19 cellular contexts compared by ENCODE assay signal in genomic region chr16:79843145-79843544, GRCh38.
DNase-seq lines count a peak whose midpoint lies in the region; ATAC-seq and TF ChIP-seq lines count a peak whose summit lies in the region.
"Had no signal": no experiment of that assay in that cellular context is flagged by ENCODE, and none has a peak within 500 bp of the region (broad histone marks: within the 10 kb centered on the region; RNA-seq: fewer than 3 reads in every experiment).

No MANE protein-coding gene starts in this region.

- no peaks in the 10 kb centered on the region for H3K27me3 Mint-ChIP-seq in T-helper 1 cell treated with Interleukin-12 subunit alpha and Interleukin-12 subunit beta and Interleukin-4 antibody, amounts not matched to agents 30 μg/mL and 1 μg/mL, for 36 hours (ENCODE audit: low read depth)
- peaks cover 12% of the 10 kb centered on the region for H3K27me3 Mint-ChIP-seq in activated T-cell treated with anti-CD3 and anti-CD28 coated beads, Interleukin-2, amount 50 U/mL, for 72 hours (ENCODE audit: low read depth)
- no peaks in the 10 kb centered on the region for H3K27me3 Mint-ChIP-seq in activated T-helper 1 cell treated with anti-CD3 and anti-CD28 coated beads, Interleukin-12 subunit alpha, Interleukin-12 subunit beta, Interleukin-2, Interleukin-4 antibody, amounts not matched to agents 30 ng/mL and 10 ng/mL and 1 ng/mL, durations not matched to agents 14 hours and 24 hours and 36 hours (ENCODE audit: insufficient read depth)
- peaks cover 9% of the 10 kb centered on the region for H3K27me3 Mint-ChIP-seq in chondrocyte (ENCODE audit: low read depth)

- 92 to 95% methylated on average over 3 to 5 of the region's 5 CpGs for WGBS in transverse colon (ENCODE audit: low coverage in 1 of 2), 2 donors

- no peak overlapping the region for H3K4me3 ChIP-seq in transverse colon
- H3K4me3 ChIP-seq: A549 had no signal

- ATAC-seq in activated T-cell treated with anti-CD3 and anti-CD28 coated beads, Interleukin-2, amount 50 U/mL, for 72 hours (replicated peaks in 1 of 2) = peak in 1 of 2 donors; percentile 1
- ATAC-seq: A549; CD8-positive, alpha-beta T cell; HCT116 had no signal

- no peak for TF ChIP-seq EP300 in transverse colon (IDR thresholded peaks at IDR 0.05; ENCODE audit: low read depth)

- in situ Hi-C loops in transverse colon (cut with MboI; ENCODE audit: low pct_ligation_motif_present in 1 of 4, low pct_unique_long_range_greater_than_20kb in 1 of 4, low sequenced_read_pairs in 3 of 4) = no loop called here

- no peak overlapping the region for H3K27ac ChIP-seq in transverse colon
- H3K27ac ChIP-seq: 22Rv1, A549 had no signal

- H3K36me3 ChIP-seq in transverse colon = no peaks in the 10 kb centered on the region

- H3K27ac Mint-ChIP-seq in T-helper 1 cell treated with Interleukin-12 subunit alpha and Interleukin-12 subunit beta and Interleukin-4 antibody, amounts not matched to agents 30 μg/mL and 1 μg/mL, for 36 hours = peak overlapping the region; percentile 58
- peak overlapping the region; percentile 92 for H3K27ac Mint-ChIP-seq in activated T-cell treated with anti-CD3 and anti-CD28 coated beads, Interleukin-2, amount 50 U/mL, for 72 hours
- H3K27ac Mint-ChIP-seq in activated T-helper 1 cell treated with anti-CD3 and anti-CD28 coated beads, Interleukin-12 subunit alpha, Interleukin-12 subunit beta, Interleukin-2, Interleukin-4 antibody, amounts not matched to agents 30 ng/mL and 10 ng/mL and 1 ng/mL, durations not matched to agents 14 hours and 24 hours and 36 hours = peak overlapping the region; percentile 1
- H3K27ac Mint-ChIP-seq in chondrocyte (ENCODE audit: unreplicated experiment) = no peak overlapping the region
- H3K27ac Mint-ChIP-seq: CD8-positive, alpha-beta T cell; HFFc6 had no signal

- no peak overlapping the region for H3K4me3 Mint-ChIP-seq in T-helper 1 cell treated with Interleukin-12 subunit alpha and Interleukin-12 subunit beta and Interleukin-4 antibody, amounts not matched to agents 30 μg/mL and 1 μg/mL, for 36 hours
- H3K4me3 Mint-ChIP-seq in activated T-cell treated with anti-CD3 and anti-CD28 coated beads, Interleukin-2, amount 50 U/mL, for 72 hours = peak overlapping the region in 1 of 2 donors; percentile 83
- H3K4me3 Mint-ChIP-seq in activated T-helper 1 cell treated with anti-CD3 and anti-CD28 coated beads, Interleukin-12 subunit alpha, Interleukin-12 subunit beta, Interleukin-2, Interleukin-4 antibody, amounts not matched to agents 30 ng/mL and 10 ng/mL and 1 ng/mL, durations not matched to agents 14 hours and 24 hours and 36 hours = no peak overlapping the region
- no peak overlapping the region for H3K4me3 Mint-ChIP-seq in chondrocyte (ENCODE audit: unreplicated experiment)
- H3K4me3 Mint-ChIP-seq: CD8-positive, alpha-beta T cell; HFFc6 had no signal

- intact Hi-C loops in activated T-helper 1 cell treated with anti-CD3 and anti-CD28 coated beads, Interleukin-12 subunit alpha, Interleukin-12 subunit beta, Interleukin-2, Interleukin-4 antibody, amounts not matched to agents 30 ng/mL and 10 ng/mL and 1 ng/mL, durations not matched to agents 14 hours and 24 hours and 36 hours (cut with micrococcal nuclease) = loop anchor here (1.0 to 5.0 kb wide), 11 partner anchors 73 to 1101 kb away; partner anchors contain the start of gene CDYL2
- intact Hi-C loops in transverse colon (cut with DNase I; ENCODE audit: low total_unique reads) = no loop called here

- H3K4me1 Mint-ChIP-seq in T-helper 1 cell treated with Interleukin-12 subunit alpha and Interleukin-12 subunit beta and Interleukin-4 antibody, amounts not matched to agents 30 μg/mL and 1 μg/mL, for 36 hours (ENCODE audit: low read depth) = peaks cover 37% of the 10 kb centered on the region
- H3K4me1 Mint-ChIP-seq in activated T-cell treated with anti-CD3 and anti-CD28 coated beads, Interleukin-2, amount 50 U/mL, for 72 hours (ENCODE audit: low read depth) = peaks cover 34% of the 10 kb centered on the region
- H3K4me1 Mint-ChIP-seq in activated T-helper 1 cell treated with anti-CD3 and anti-CD28 coated beads, Interleukin-12 subunit alpha, Interleukin-12 subunit beta, Interleukin-2, Interleukin-4 antibody, amounts not matched to agents 30 ng/mL and 10 ng/mL and 1 ng/mL, durations not matched to agents 14 hours and 24 hours and 36 hours (ENCODE audit: low read depth) = peaks cover 42% of the 10 kb centered on the region
- H3K4me1 Mint-ChIP-seq in chondrocyte (ENCODE audit: low read depth) = no peaks in the 10 kb centered on the region

- no peak for DNase-seq in T-helper 1 cell
- no peak for DNase-seq in activated T-cell treated with anti-CD3 and anti-CD28 coated beads, Interleukin-2, amount 50 U/mL, for 72 hours
- no peak for DNase-seq in activated T-cell treated with anti-CD3 and anti-CD28 coated beads, Interleukin-2, amount 50 U/mL, for 48 hours
- DNase-seq in activated T-helper 1 cell treated with anti-CD3 and anti-CD28 coated beads, Interleukin-12 subunit alpha, Interleukin-12 subunit beta, Interleukin-2, Interleukin-4 antibody, amounts not matched to agents 30 ng/mL and 10 ng/mL and 1 ng/mL, durations not matched to agents 14 hours and 24 hours and 36 hours (ENCODE audit: low spot score) = no peak
- no peak for DNase-seq in chondrocyte (ENCODE audit: low spot score)
- no peak for DNase-seq in transverse colon
- DNase-seq: AML-193; Calu3; CD8-positive, alpha-beta T cell; DMS79 treated with DMSO at 0.1 percent for 48 hours; GF-D8; GOT3; H7; HFFc6; IMR-90 had no signal

- H3K9me3 ChIP-seq in transverse colon = no peaks in the 10 kb centered on the region
- H3K9me3 ChIP-seq: A549 had no signal

- H3K4me1 ChIP-seq in transverse colon = peaks cover 0 to 16% (median 4%) of the 10 kb centered on the region in 4 donors
- H3K4me1 ChIP-seq: A549 had no signal

- TF ChIP-seq POLR2A in transverse colon (IDR thresholded peaks at IDR 0.05) = no peak

- H3K27me3 ChIP-seq in transverse colon = no peaks in the 10 kb centered on the region

- TF ChIP-seq CTCF in chondrocyte (IDR thresholded peaks at IDR 0.05) = no peak
- no peak for TF ChIP-seq CTCF in transverse colon (IDR thresholded peaks at IDR 0.05)

- H3K36me3 Mint-ChIP-seq in T-helper 1 cell treated with Interleukin-12 subunit alpha and Interleukin-12 subunit beta and Interleukin-4 antibody, amounts not matched to agents 30 μg/mL and 1 μg/mL, for 36 hours (ENCODE audit: low read depth) = peaks cover 6% of the 10 kb centered on the region
- no peaks in the 10 kb centered on the region for H3K36me3 Mint-ChIP-seq in activated T-cell treated with anti-CD3 and anti-CD28 coated beads, Interleukin-2, amount 50 U/mL, for 72 hours (ENCODE audit: insufficient read depth in 2 of 2)
- peaks cover 3% of the 10 kb centered on the region for H3K36me3 Mint-ChIP-seq in activated T-helper 1 cell treated with anti-CD3 and anti-CD28 coated beads, Interleukin-12 subunit alpha, Interleukin-12 subunit beta, Interleukin-2, Interleukin-4 antibody, amounts not matched to agents 30 ng/mL and 10 ng/mL and 1 ng/mL, durations not matched to agents 14 hours and 24 hours and 36 hours (ENCODE audit: low read depth)
- H3K36me3 Mint-ChIP-seq in chondrocyte (ENCODE audit: low read depth) = no peaks in the 10 kb centered on the region
- H3K36me3 Mint-ChIP-seq: CD8-positive, alpha-beta T cell had no signal

- peaks cover 13% of the 10 kb centered on the region for H3K9me3 Mint-ChIP-seq in T-helper 1 cell treated with Interleukin-12 subunit alpha and Interleukin-12 subunit beta and Interleukin-4 antibody, amounts not matched to agents 30 μg/mL and 1 μg/mL, for 36 hours
- peaks cover 0 to 2% of the 10 kb centered on the region in 2 donors for H3K9me3 Mint-ChIP-seq in activated T-cell treated with anti-CD3 and anti-CD28 coated beads, Interleukin-2, amount 50 U/mL, for 72 hours
- H3K9me3 Mint-ChIP-seq in activated T-helper 1 cell treated with anti-CD3 and anti-CD28 coated beads, Interleukin-12 subunit alpha, Interleukin-12 subunit beta, Interleukin-2, Interleukin-4 antibody, amounts not matched to agents 30 ng/mL and 10 ng/mL and 1 ng/mL, durations not matched to agents 14 hours and 24 hours and 36 hours = peaks cover 12% of the 10 kb centered on the region
- H3K9me3 Mint-ChIP-seq in chondrocyte (ENCODE audit: low read depth) = peaks cover 4% of the 10 kb centered on the region
- H3K9me3 Mint-ChIP-seq: CD8-positive, alpha-beta T cell had no signal
